In the genomic region with DNA sequence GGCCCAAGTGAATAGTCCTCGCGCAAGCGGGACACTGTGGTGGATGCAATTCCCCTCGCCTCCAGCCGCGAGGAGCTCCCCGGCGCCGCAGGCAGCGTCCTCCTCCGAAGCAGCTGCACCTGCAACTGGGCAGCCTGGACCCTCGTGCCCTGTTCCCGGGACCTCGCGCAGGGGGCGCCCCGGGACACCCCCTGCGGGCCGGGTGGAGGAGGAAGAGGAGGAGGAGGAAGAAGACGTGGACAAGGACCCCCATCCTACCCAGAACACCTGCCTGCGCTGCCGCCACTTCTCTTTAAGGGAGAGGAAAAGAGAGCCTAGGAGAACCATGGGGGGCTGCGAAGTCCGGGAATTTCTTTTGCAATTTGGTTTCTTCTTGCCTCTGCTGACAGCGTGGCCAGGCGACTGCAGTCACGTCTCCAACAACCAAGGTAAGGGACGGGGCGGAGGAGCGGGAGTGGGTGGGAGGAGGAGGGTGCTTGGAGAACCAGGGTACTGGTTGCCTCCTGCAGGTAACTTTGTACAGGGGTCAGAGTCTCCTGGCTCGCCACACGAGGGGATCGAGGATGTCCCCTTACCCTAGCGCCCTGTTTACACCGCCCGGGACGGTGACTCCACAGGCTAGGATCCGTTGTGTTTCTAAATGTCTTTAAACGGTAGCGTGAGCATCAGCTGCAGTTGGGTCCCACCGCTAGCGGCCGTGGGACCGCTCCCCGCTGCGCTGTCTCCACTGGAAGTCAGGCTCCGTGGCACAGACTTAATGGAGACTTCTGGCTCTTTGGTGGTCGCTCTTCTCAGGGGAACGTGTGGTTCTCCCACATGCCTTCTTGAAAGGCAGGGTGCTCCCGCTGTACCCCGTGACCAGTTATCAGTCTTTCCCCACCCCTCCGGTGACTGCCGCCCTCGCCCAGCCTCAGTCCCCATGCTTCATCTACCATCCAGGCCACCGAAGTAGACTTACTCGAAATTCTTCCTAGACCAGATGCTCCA, we compare ENCODE assay signal across 8 cellular contexts. TPM values are rescaled to one million over a fixed set of nuclear protein-coding genes. Genes with fewer than 3 reads are reported as not detected.
DNase-seq lines count a peak whose midpoint lies in the region; ATAC-seq and TF ChIP-seq lines count a peak whose summit lies in the region.

A gene (plus strand): TSS at position 14 of the 987 bp plus-strand sequence.

- H3K27me3 ChIP-seq in kidney epithelial cell (ENCODE audit: control insufficient read depth, insufficient read depth, low read length) (peaks cover 27% of the 10 kb centered on the region), thoracic aorta (replicated peaks; ENCODE audit: insufficient read depth) (no peaks in the 10 kb centered on the region)

- H3K4me3 ChIP-seq in kidney epithelial cell (ENCODE audit: low read depth, low read length), result peak within 1 kb of the TSS; percentile 51
- peak within 1 kb of the TSS; percentile 86 for H3K4me3 ChIP-seq in thoracic aorta

- no peak for ATAC-seq in activated naive CD4-positive, alpha-beta T cell treated with anti-CD3 and anti-CD28 coated beads, Interleukin-2, amount 50 U/mL, for 72 hours
- ATAC-seq in thoracic aorta (ENCODE audit: insufficient number of reproducible peaks, low FRiP score, low read depth), result no peak
- no peak for ATAC-seq in HG03039 (IDR thresholded peaks at IDR 0.05; ENCODE audit: unreplicated experiment)

- TF ChIP-seq CTCF in kidney epithelial cell (IDR thresholded peaks at IDR 0.05; ENCODE audit: insufficient read depth, low read length, poor library complexity, severe bottlenecking), result no peak
- TF ChIP-seq CTCF in thoracic aorta (IDR thresholded peaks at IDR 0.05), result no peak

- peak within 1 kb of the TSS; percentile 62 for H3K4me3 Mint-ChIP-seq in activated naive CD4-positive, alpha-beta T cell treated with anti-CD3 and anti-CD28 coated beads, Interleukin-2, amount 50 U/mL, for 24 hours

- no peaks in the 10 kb centered on the region for H3K36me3 Mint-ChIP-seq in activated naive CD4-positive, alpha-beta T cell treated with anti-CD3 and anti-CD28 coated beads, Interleukin-2, amount 50 U/mL, for 24 hours
- peaks cover 0 to 11% of the 10 kb centered on the region in 2 donors for H3K36me3 Mint-ChIP-seq in activated naive CD4-positive, alpha-beta T cell treated with anti-CD3 and anti-CD28 coated beads, Interleukin-2, amount 50 U/mL, for 72 hours

- H3K36me3 ChIP-seq in kidney epithelial cell (ENCODE audit: control insufficient read depth, insufficient read depth, low read length) (no peaks in the 10 kb centered on the region), thoracic aorta (no peaks in the 10 kb centered on the region)

- H3K27ac Mint-ChIP-seq in activated naive CD4-positive, alpha-beta T cell treated with anti-CD3 and anti-CD28 coated beads, Interleukin-2, amount 50 U/mL, for 24 hours, result no peak within 1 kb of the TSS
- no peak within 1 kb of the TSS for H3K27ac Mint-ChIP-seq in activated naive CD4-positive, alpha-beta T cell treated with anti-CD3 and anti-CD28 coated beads, Interleukin-2, amount 50 U/mL, for 72 hours

- H3K27ac ChIP-seq in thoracic aorta, result peak within 1 kb of the TSS; percentile 43 to 50

- H3K9me3 ChIP-seq in thoracic aorta, result no peaks in the 10 kb centered on the region

- H3K4me1 ChIP-seq in thoracic aorta (ENCODE audit: control insufficient read depth in 1 of 2, low read depth in 2 of 2), result peaks cover 0 to 18% of the 10 kb centered on the region in 2 donors

- DNase-seq in activated naive CD4-positive, alpha-beta T cell treated with anti-CD3 and anti-CD28 coated beads, Interleukin-2, amount 50 U/mL, for 72 hours (ENCODE audit: low spot score in 2 of 2), result no peak
- DNase-seq in astrocyte of the hippocampus (ENCODE audit: low read depth, low spot score) (peak; percentile 1), kidney epithelial cell (ENCODE audit: low read depth) (no peak), thoracic aorta (ENCODE audit: low spot score) (no peak), superior temporal gyrus (ENCODE audit: extremely low spot score) (no peak), inferior parietal cortex (ENCODE audit: extremely low spot score) (no peak)

- peaks cover 28% of the 10 kb centered on the region for H3K27me3 Mint-ChIP-seq in activated naive CD4-positive, alpha-beta T cell treated with anti-CD3 and anti-CD28 coated beads, Interleukin-2, amount 50 U/mL, for 24 hours

- H3K9me3 Mint-ChIP-seq in activated naive CD4-positive, alpha-beta T cell treated with anti-CD3 and anti-CD28 coated beads, Interleukin-2, amount 50 U/mL, for 24 hours, result no peaks in the 10 kb centered on the region
- no peaks in the 10 kb centered on the region for H3K9me3 Mint-ChIP-seq in activated naive CD4-positive, alpha-beta T cell treated with anti-CD3 and anti-CD28 coated beads, Interleukin-2, amount 50 U/mL, for 72 hours

- H3K4me1 Mint-ChIP-seq in activated naive CD4-positive, alpha-beta T cell treated with anti-CD3 and anti-CD28 coated beads, Interleukin-2, amount 50 U/mL, for 24 hours, result peaks cover 13% of the 10 kb centered on the region

RNA-seq across cellular contexts. Expression of the gene that starts here (rescaled TPM):
- total RNA-seq in activated naive CD4-positive, alpha-beta T cell treated with anti-CD3 and anti-CD28 coated beads, Interleukin-2, amount 50 U/mL, for 72 hours, result not detected
- total RNA-seq in kidney epithelial cell (not detected in 2 replicates), thoracic aorta (1 to 10 TPM in 1 of 2 donors, under 1 TPM in 1; 0.71 to 3.2 TPM)
